ENCODE assay signal across 18 cellular contexts in genomic region chr5:61744690-61745619, GRCh38.
DNase-seq lines count a peak whose midpoint lies in the region; ATAC-seq, FAIRE-seq and TF ChIP-seq lines count a peak whose summit lies in the region.
"Had no signal": no experiment of that assay in that cellular context is flagged by ENCODE, and none has a peak within 500 bp of the region (broad histone marks: within the 10 kb centered on the region; RNA-seq: fewer than 3 reads in every experiment).

No MANE protein-coding gene starts in this region.

- H4K20me1 ChIP-seq in K562 (replicated peaks; ENCODE audit: control insufficient read depth, insufficient read depth, low read length) (no peaks in the 10 kb centered on the region), hepatocyte (ENCODE audit: insufficient read depth, poor library complexity, severe bottlenecking) (no peaks in the 10 kb centered on the region)
- H4K20me1 ChIP-seq: BLaER1 had no signal

- no peak for FAIRE-seq in K562 (lab: Jason Lieb, UNC)

- TF ChIP-seq RAD21 in K562 (CRISPR knock-in tag; conservative IDR thresholded peaks at IDR 0.05 in 1 of 2, IDR thresholded peaks at IDR 0.05 in 1 of 2) = no peak

- H3K27me3 ChIP-seq in K562 (ENCODE audit: control insufficient read depth in 2 of 2, insufficient read depth in 2 of 2, low read length in 2 of 2) = peaks cover 0 to 4% of the 10 kb centered on the region in 2 experiments; a peak in 1 of 5 replicates
- H3K27me3 ChIP-seq in hepatocyte = no peaks in the 10 kb centered on the region
- H3K27me3 ChIP-seq: BLaER1, uterus had no signal

- H3K27ac ChIP-seq in K562 (ENCODE audit: extremely low read depth, low read depth, low read length) (no peak overlapping the region), hepatocyte (no peak overlapping the region)
- H3K27ac ChIP-seq: BLaER1, uterus had no signal

- CTCF ChIA-PET in K562 (lab: Yijun Ruan, JAX; ENCODE audit: low intra/inter-chr PET ratio) = no interaction called here

- no TSS peak for BruUV-seq in K562 (replicated peaks; lab: Mats Ljungman, UMichigan)

- H3K9me2 ChIP-seq in hepatocyte (replicated peaks; ENCODE audit: insufficient read depth) = no peaks in the 10 kb centered on the region

- H3K4me3 ChIP-seq in K562 = no peak overlapping the region
- H3K4me3 ChIP-seq in mucosa of descending colon = no peak overlapping the region
- no peak overlapping the region for H3K4me3 ChIP-seq in hepatocyte
- H3K4me3 ChIP-seq: BLaER1, uterus had no signal

- intact Hi-C loops in K562 (cut with micrococcal nuclease) (loop anchor here (10.0 kb wide), 1 partner anchor 190 kb away; no protein-coding TSS in a partner anchor), mucosa of descending colon (cut with DNase I, micrococcal nuclease) (no loop called here)

- no peak for TF ChIP-seq POLR2A in K562 (conservative IDR thresholded peaks at IDR 0.05)

- DNase-seq in DMS53 treated with DMSO at 0.1 percent for 48 hours (lab: John Stamatoyannopoulos, UW; ENCODE audit: unreplicated experiment) (peak; percentile 21), K562 (ENCODE audit: extremely low read depth in 1 of 4, low spot score in 3 of 4) (peak in 2 of 4 experiments; percentile 15 to 19), mucosa of descending colon (peak in 1 of 3 donors; percentile 4), hepatocyte (ENCODE audit: low spot score) (no peak)
- DNase-seq: activated CD8-positive, alpha-beta memory T cell treated with anti-CD3 and anti-CD28 coated beads, Interleukin-2, amount 50 U/mL, for 48 hours; central memory CD4-positive, alpha-beta T cell; EL; KG1; NCI-H2107; stimulated activated CD4-positive, alpha-beta T cell treated with anti-CD3 and anti-CD28 coated beads, Interleukin-2, amount 100 ng/mL, for 24 hours; uterus had no signal

- POLR2A ChIA-PET in K562 (lab: Yijun Ruan, JAX) = no interaction called here

- H3K4me1 ChIP-seq in K562 (replicated peaks in 1 of 2; ENCODE audit: control insufficient read depth in 2 of 2, insufficient read depth in 2 of 2, low read length in 2 of 2) (no peaks in the 10 kb centered on the region), mucosa of descending colon (ENCODE audit: low read depth) (no peaks in the 10 kb centered on the region), hepatocyte (ENCODE audit: insufficient read depth) (no peaks in the 10 kb centered on the region)
- H3K4me1 ChIP-seq: BLaER1, uterus had no signal

- H3K9me3 ChIP-seq in K562 (replicated peaks; ENCODE audit: control insufficient read depth, insufficient read depth, low read depth, low read length) (no peaks in the 10 kb centered on the region), mucosa of descending colon (no peaks in the 10 kb centered on the region), hepatocyte (ENCODE audit: low read depth) (no peaks in the 10 kb centered on the region)
- H3K9me3 ChIP-seq: uterus had no signal

- H3K4me2 ChIP-seq in K562 (ENCODE audit: insufficient read depth, low read length) (peak overlapping the region; percentile 5), hepatocyte (no peak overlapping the region)
- H3K4me2 ChIP-seq: BLaER1 had no signal

- H3K79me2 ChIP-seq in K562 (ENCODE audit: control insufficient read depth, insufficient read depth, low read length) = no peaks in the 10 kb centered on the region
- no peaks in the 10 kb centered on the region for H3K79me2 ChIP-seq in hepatocyte

- H3K9ac ChIP-seq in K562 (ENCODE audit: insufficient read depth in 1 of 2, low read depth in 2 of 2, low read length in 2 of 2) = no peak overlapping the region
- H3K9ac ChIP-seq: BLaER1 had no signal

- no peak for TF ChIP-seq EP300 in K562 (IDR thresholded peaks at IDR 0.05; ENCODE audit: low read length)

- TF ChIP-seq CTCF in LNCAP (IDR thresholded peaks at IDR 0.05) (0 out of 2 replicates have a peak, but pooled peaks have one; percentile 10), K562 (IDR thresholded peaks at IDR 0.05 in 2 of 3, conservative IDR thresholded peaks at IDR 0.05 in 1 of 3; ENCODE audit: insufficient read depth in 2 of 3, low read depth in 1 of 3, low read length in 3 of 3) (peak in 2 of 3 experiments; percentile 24 to 29; a peak in 2 of 6 replicates), mucosa of descending colon (IDR thresholded peaks at IDR 0.05) (no peak), hepatocyte (IDR thresholded peaks at IDR 0.05; ENCODE audit: poor library complexity) (no peak)

- in situ Hi-C loops in K562 (cut with MboI) = no loop called here

- peak; percentile 85 for ATAC-seq in K562
- ATAC-seq in mucosa of descending colon = peak; percentile 45
- ATAC-seq in HG02678 (IDR thresholded peaks at IDR 0.05; ENCODE audit: unreplicated experiment) = no peak
- ATAC-seq in HG03039 (IDR thresholded peaks at IDR 0.05; ENCODE audit: unreplicated experiment) = no peak
- no peak for ATAC-seq in GM21717 (IDR thresholded peaks at IDR 0.05; ENCODE audit: unreplicated experiment)
- ATAC-seq: activated CD4-positive, CD25-positive, alpha-beta regulatory T cell treated with anti-CD3 and anti-CD28 coated beads, Interleukin-2, amount 50 U/mL, for 24 hours; activated naive CD4-positive, alpha-beta T cell treated with anti-CD3 and anti-CD28 coated beads, Interleukin-2, amount 50 U/mL, for 72 hours had no signal

- H3K9me1 ChIP-seq in K562 (ENCODE audit: control insufficient read depth, insufficient read depth, low read length) = no peaks in the 10 kb centered on the region

- H2AFZ ChIP-seq in K562 (ENCODE audit: low read depth, low read length) (peak overlapping the region; percentile 72; the same call in 1 of the 2 replicates), hepatocyte (no peak overlapping the region)

- H3K36me3 ChIP-seq in K562 (ENCODE audit: control insufficient read depth, insufficient read depth, low read length) (no peaks in the 10 kb centered on the region), mucosa of descending colon (ENCODE audit: low read depth) (no peaks in the 10 kb centered on the region), hepatocyte (replicated peaks; ENCODE audit: insufficient read depth, low read depth) (no peaks in the 10 kb centered on the region)
- H3K36me3 ChIP-seq: BLaER1, uterus had no signal

- 4% methylated on average over 21 of the region's 21 CpGs for WGBS in K562 (ENCODE audit: insufficient coverage, low coverage, missing lambda C conversion rate)
- WGBS in hepatocyte (ENCODE audit: low lambda C conversion rate, missing lambda C conversion rate) = 85% methylated on average over 21 of the region's 21 CpGs

TF ChIP-seq in K562, 482 proteins besides CTCF, POLR2A, EP300 and RAD21 (continues in another document):
- TF ChIP-seq GABPA (tag; conservative IDR thresholded peaks at IDR 0.05; ENCODE audit: low read depth) (peak; percentile 81), NR2C2 (CRISPR knock-in tag; IDR thresholded peaks at IDR 0.05) (no peak), NR2C2 (tag; IDR thresholded peaks at IDR 0.05) (peak; percentile 89), ARID3B (CRISPR knock-in tag; IDR thresholded peaks at IDR 0.05; ENCODE audit: borderline replicate concordance) (no peak), CHCHD3 (CRISPR knock-in tag; IDR thresholded peaks at IDR 0.05) (no peak), CEBPZ (IDR thresholded peaks at IDR 0.05; ENCODE audit: borderline replicate concordance, low read depth, low read length) (no peak), NR2C1 (IDR thresholded peaks at IDR 0.05) (peak; percentile 73; the same call in 1 of the 2 replicates), NR2C1 (tag; IDR thresholded peaks at IDR 0.05) (peak; percentile 85), NR2F6 (CRISPR knock-in tag; IDR thresholded peaks at IDR 0.05) (no peak), DIDO1 (tag; IDR thresholded peaks at IDR 0.05; ENCODE audit: low read depth) (peak; percentile 44; the same call in 1 of the 2 replicates)

Comparison
In these comparisons a context has a peak if more than half of its experiments do, and no peak if none do; other contexts are left out.
1. CTCF ChIP-seq: peak in LNCAP (single experiment) and K562 (2 of 3); none in mucosa of descending colon (single experiment) and hepatocyte (single experiment).
2. ATAC-seq: peak in K562 (single experiment) and mucosa of descending colon (single experiment); none in HG02678 (single experiment), HG03039 (single experiment) and GM21717 (single experiment).